23 cellular contexts compared by ENCODE assay signal in the genomic region with DNA sequence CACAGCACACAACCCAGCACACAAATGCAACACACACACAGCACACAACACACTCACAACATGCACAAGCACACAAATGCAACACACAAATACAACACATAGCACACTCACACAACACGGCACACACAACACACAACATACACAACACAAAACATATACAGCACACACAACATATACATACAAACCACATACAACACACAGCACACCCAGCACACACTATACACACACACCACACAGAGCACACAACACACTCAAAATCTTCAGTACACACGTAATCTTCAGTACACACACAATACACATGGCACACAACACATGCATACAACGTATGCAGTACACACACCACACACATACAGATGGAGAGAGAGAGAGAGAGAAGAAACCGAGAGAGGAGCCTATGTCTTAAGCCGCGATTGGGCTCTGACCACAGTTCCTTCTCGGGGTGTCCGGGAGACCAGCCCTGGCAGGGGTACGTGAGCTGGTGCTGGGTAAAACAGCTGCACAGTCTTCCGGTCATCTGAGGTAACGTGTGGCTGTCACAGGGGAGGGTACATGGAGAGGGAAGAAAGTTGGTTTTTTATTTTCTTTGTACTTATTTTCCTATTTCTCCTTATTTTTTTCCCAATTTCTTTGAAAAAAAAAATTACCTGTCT. TPM values are rescaled to one million over a fixed set of nuclear protein-coding genes. Genes with fewer than 3 reads are reported as not detected.
"Had no signal": no experiment of that assay in that cellular context is flagged by ENCODE, and none has a peak within 500 bp of the region (broad histone marks: within the 10 kb centered on the region; RNA-seq: fewer than 3 reads in every experiment).

No MANE protein-coding gene starts in this region.

- H3K27ac ChIP-seq: colonic mucosa, gastrocnemius medialis, lower lobe of right lung, neutrophil, pancreas, right atrium auricular region, skin epidermis, spleen, suprapubic skin, transverse colon had no signal

- H3K4me3 ChIP-seq: colonic mucosa, gastrocnemius medialis, lower lobe of right lung, pancreas, right atrium auricular region, skin epidermis, spleen, suprapubic skin, transverse colon had no signal

- H3K9me3 ChIP-seq: colonic mucosa, gastrocnemius medialis, lower lobe of right lung, neutrophil, pancreas, right atrium auricular region, spleen, suprapubic skin, transverse colon had no signal

- H3K4me1 ChIP-seq: colonic mucosa, gastrocnemius medialis, lower lobe of right lung, pancreas, right atrium auricular region, spleen, suprapubic skin, transverse colon had no signal

- FAIRE-seq: keratinocyte, pancreas had no signal

- H3K36me3 ChIP-seq: colonic mucosa, gastrocnemius medialis, lower lobe of right lung, neutrophil, pancreas, right atrium auricular region, spleen, suprapubic skin, transverse colon had no signal

- H3K27me3 ChIP-seq: colonic mucosa, right atrium auricular region had no signal

- DNase-seq: colonic mucosa; dermis blood vessel endothelial cell; effector memory CD8-positive, alpha-beta T cell; foreskin fibroblast; gastrocnemius medialis; head of caudate nucleus; left ventricle myocardium superior; lower lobe of right lung; natural killer cell; pancreas; spleen; stimulated activated naive B cell treated with anti-CD40 and anti-IgM and Interleukin-4, amounts not matched to agents 10 μg/mL and 1 μg/mL and 100 μg/mL, for 72 hours; stimulated activated naive CD8-positive, alpha-beta T cell treated with anti-CD3 and anti-CD28 coated beads, Interleukin-15, amount 100 ng/mL, for 72 hours; transverse colon had no signal

- ATAC-seq: effector memory CD8-positive, alpha-beta T cell; gastrocnemius medialis; left ventricle myocardium superior; lower lobe of right lung; pancreas; stimulated activated naive B cell treated with anti-CD40 and anti-IgM and Interleukin-4, amounts not matched to agents 10 μg/mL and 1 μg/mL and 100 μg/mL, for 72 hours; stimulated activated naive CD8-positive, alpha-beta T cell treated with anti-CD3 and anti-CD28 coated beads, Interleukin-15, amount 100 ng/mL, for 72 hours had no signal

RNA-seq across cellular contexts. Expression of a gene that starts 25.1 kb away (rescaled TPM):
- total RNA-seq: gastrocnemius medialis, left ventricle myocardium superior, lower lobe of right lung, mesenteric fat pad, natural killer cell, omental fat pad, pancreas, posterior vena cava, spleen, ureter had no signal
- polyA plus RNA-seq: keratinocyte, pancreas, spleen had no signal
